In the genomic region with DNA sequence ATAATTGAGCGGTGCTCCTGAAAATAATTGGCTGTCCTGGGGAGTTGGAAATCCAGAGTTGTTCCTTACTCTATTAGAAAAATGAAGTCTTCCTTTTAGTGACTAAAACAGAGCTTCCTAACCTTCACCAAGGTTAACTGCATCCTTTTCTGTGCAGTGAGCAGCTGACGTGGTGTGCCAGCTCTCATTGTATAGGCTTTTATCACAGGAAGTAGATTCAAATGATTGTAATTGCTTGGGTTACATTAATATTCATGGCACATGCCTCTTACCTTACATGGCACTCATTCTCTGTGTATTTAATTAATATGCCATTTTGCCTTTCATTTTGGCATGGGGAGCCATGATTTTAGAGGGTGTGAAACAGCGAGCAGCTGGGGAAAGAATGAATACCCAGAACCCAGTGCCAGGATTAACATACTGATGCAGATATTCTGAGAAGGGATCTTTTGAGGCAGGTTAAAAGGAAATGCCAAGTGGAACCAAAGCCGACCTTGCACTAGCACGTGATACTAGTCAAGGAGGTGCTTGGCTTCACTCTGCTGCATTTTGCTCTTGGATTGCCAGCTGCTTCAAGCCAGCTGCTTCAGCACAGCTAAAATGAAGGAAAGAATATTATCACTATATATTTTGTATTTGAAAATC, we compare ENCODE assay signal across 12 cellular contexts.
DNase-seq lines count a peak whose midpoint lies in the region; ATAC-seq and TF ChIP-seq lines count a peak whose summit lies in the region.
"Had no signal": no experiment of that assay in that cellular context is flagged by ENCODE, and none has a peak within 500 bp of the region (broad histone marks: within the 10 kb centered on the region; RNA-seq: fewer than 3 reads in every experiment).

No MANE protein-coding gene starts in this region.

- TF ChIP-seq CTCF in lower lobe of right lung (IDR thresholded peaks at IDR 0.05), result no peak

- POLR2A ChIA-PET in activated CD4-positive, alpha-beta T cell treated with anti-CD3 and anti-CD28 coated beads, Interleukin-2, amount 10 ng/mL, durations not matched to agents 7 days and 5 days (lab: Charles Lee), result interaction anchor here (0.6 kb wide), 1 partner anchor 9 kb away, joined by 4 read pairs; no protein-coding TSS in a partner anchor

- no peaks in the 10 kb centered on the region for H3K36me3 Mint-ChIP-seq in activated CD4-positive, alpha-beta T cell treated with anti-CD3 and anti-CD28 coated beads, Interleukin-2, amount 10 ng/mL, durations not matched to agents 7 days and 5 days (ENCODE audit: low read depth)
- H3K36me3 Mint-ChIP-seq: activated CD8-positive, alpha-beta memory T cell treated with anti-CD3 and anti-CD28 coated beads, Interleukin-2, amount 10 ng/mL, durations not matched to agents 7 days and 5 days had no signal

- H3K9me3 ChIP-seq in lower lobe of right lung, result no peaks in the 10 kb centered on the region
- H3K9me3 ChIP-seq: ascending aorta had no signal

- H3K36me3 ChIP-seq in H7 (replicated peaks; ENCODE audit: control insufficient read depth, insufficient read depth, low read length) (no peaks in the 10 kb centered on the region), lower lobe of right lung (no peaks in the 10 kb centered on the region)
- H3K36me3 ChIP-seq: ascending aorta had no signal

- H3K4me1 ChIP-seq in lower lobe of right lung, result peaks cover 34% of the 10 kb centered on the region

- H3K4me3 ChIP-seq in H7 (ENCODE audit: insufficient read depth, low read depth, low read length) (no peak overlapping the region), lower lobe of right lung (no peak overlapping the region)
- H3K4me3 ChIP-seq: ascending aorta had no signal

- DNase-seq in Ammon's horn (ENCODE audit: low spot score) (peak; percentile 47), H7 (peak; percentile 11), NCI-H446 (lab: John Stamatoyannopoulos, UW) (peak; percentile 13 to 71), globus pallidus (ENCODE audit: low spot score) (peak; percentile 46), lower lobe of right lung (no peak)
- no peak for DNase-seq in stimulated activated CD4-positive, alpha-beta T cell treated with anti-CD3 and anti-CD28 coated beads, Interleukin-1b, Interleukin-23, amount 100 ng/mL, for 48 hours
- no peak for DNase-seq in activated CD4-positive, alpha-beta T cell treated with anti-CD3 and anti-CD28 coated beads, Interleukin-2, amount 10 ng/mL, durations not matched to agents 7 days and 5 days
- DNase-seq: activated CD8-positive, alpha-beta memory T cell treated with anti-CD3 and anti-CD28 coated beads, Interleukin-2, amount 10 ng/mL, durations not matched to agents 7 days and 5 days; NK-92 treated with Interleukin-12 subunit alpha and Interleukin-12 subunit beta, amount 100 ng/mL, for 24 hours; small intestine had no signal

- CTCF ChIA-PET in activated CD4-positive, alpha-beta T cell treated with anti-CD3 and anti-CD28 coated beads, Interleukin-2, amount 10 ng/mL, durations not matched to agents 7 days and 5 days (lab: Charles Lee), result no interaction called here

- no peak for ATAC-seq in lower lobe of right lung
- ATAC-seq in HG02852 (IDR thresholded peaks at IDR 0.05; ENCODE audit: unreplicated experiment), result no peak
- ATAC-seq: activated CD8-positive, alpha-beta memory T cell treated with anti-CD3 and anti-CD28 coated beads, Interleukin-2, amount 10 ng/mL, durations not matched to agents 7 days and 5 days had no signal

- no peaks in the 10 kb centered on the region for H3K9me3 Mint-ChIP-seq in activated CD4-positive, alpha-beta T cell treated with anti-CD3 and anti-CD28 coated beads, Interleukin-2, amount 10 ng/mL, durations not matched to agents 7 days and 5 days

- H3K27ac Mint-ChIP-seq in activated CD4-positive, alpha-beta T cell treated with anti-CD3 and anti-CD28 coated beads, Interleukin-2, amount 10 ng/mL, durations not matched to agents 7 days and 5 days, result no peak overlapping the region
- H3K27ac Mint-ChIP-seq: activated CD8-positive, alpha-beta memory T cell treated with anti-CD3 and anti-CD28 coated beads, Interleukin-2, amount 10 ng/mL, durations not matched to agents 7 days and 5 days had no signal

- no peak overlapping the region for H3K4me3 Mint-ChIP-seq in activated CD4-positive, alpha-beta T cell treated with anti-CD3 and anti-CD28 coated beads, Interleukin-2, amount 10 ng/mL, durations not matched to agents 7 days and 5 days
- H3K4me3 Mint-ChIP-seq: activated CD8-positive, alpha-beta memory T cell treated with anti-CD3 and anti-CD28 coated beads, Interleukin-2, amount 10 ng/mL, durations not matched to agents 7 days and 5 days had no signal

- no peaks in the 10 kb centered on the region for H3K27me3 Mint-ChIP-seq in activated CD4-positive, alpha-beta T cell treated with anti-CD3 and anti-CD28 coated beads, Interleukin-2, amount 10 ng/mL, durations not matched to agents 7 days and 5 days
- H3K27me3 Mint-ChIP-seq: activated CD8-positive, alpha-beta memory T cell treated with anti-CD3 and anti-CD28 coated beads, Interleukin-2, amount 10 ng/mL, durations not matched to agents 7 days and 5 days had no signal

- H3K4me1 Mint-ChIP-seq in activated CD4-positive, alpha-beta T cell treated with anti-CD3 and anti-CD28 coated beads, Interleukin-2, amount 10 ng/mL, durations not matched to agents 7 days and 5 days, result peaks cover 16% of the 10 kb centered on the region

- intact Hi-C loops in lower lobe of right lung (cut with DNase I), result no loop called here

- H3K27ac ChIP-seq in lower lobe of right lung, result no peak overlapping the region

- H3K27me3 ChIP-seq in H7 (ENCODE audit: control insufficient read depth, insufficient read depth, low read length) (no peaks in the 10 kb centered on the region), lower lobe of right lung (ENCODE audit: low read depth) (no peaks in the 10 kb centered on the region)
- H3K27me3 ChIP-seq: ascending aorta had no signal

Comparison
In these comparisons a context has a peak if more than half of its experiments do, and no peak if none do; other contexts are left out.
1. DNase-seq: peak in Ammon's horn (single experiment), H7 (single experiment), NCI-H446 (2 of 2) and globus pallidus (single experiment); none in lower lobe of right lung (single experiment), stimulated activated CD4-positive, alpha-beta T cell treated with anti-CD3 and anti-CD28 coated beads, Interleukin-1b, Interleukin-23, amount 100 ng/mL, for 48 hours (single experiment) and activated CD4-positive, alpha-beta T cell treated with anti-CD3 and anti-CD28 coated beads, Interleukin-2, amount 10 ng/mL, durations not matched to agents 7 days and 5 days (single experiment).